In genomic region chr22:39960791-39961746, GRCh38 we compare ENCODE assay signal across 8 cellular contexts. TPM values are rescaled to one million over a fixed set of nuclear protein-coding genes. Genes with fewer than 3 reads are reported as not detected.
DNase-seq lines count a peak whose midpoint lies in the region; ATAC-seq, FAIRE-seq and TF ChIP-seq lines count a peak whose summit lies in the region.

No MANE protein-coding gene starts in this region.

- H3K4me2 ChIP-seq in astrocyte (ENCODE audit: low read length) = peak overlapping the region; percentile 77

- peak overlapping the region; percentile 57 for H3K9ac ChIP-seq in astrocyte (ENCODE audit: low read length)

- peak overlapping the region; percentile 51 for H2AFZ ChIP-seq in astrocyte (ENCODE audit: low read depth, low read length)

- H3K4me1 ChIP-seq in astrocyte (ENCODE audit: insufficient read depth, low read length) (peaks cover 36% of the 10 kb centered on the region), small intestine (ENCODE audit: control insufficient read depth in 2 of 2, insufficient read depth in 1 of 2, low read depth in 1 of 2, low read length in 1 of 2) (no peaks in the 10 kb centered on the region)

- FAIRE-seq in astrocyte (lab: Jason Lieb, UNC) (peak; percentile 92), small intestine (lab: Jason Lieb, UNC) (no peak)

- H3K27ac Mint-ChIP-seq in T-cell = peak overlapping the region; percentile 88 to 91
- H3K27ac Mint-ChIP-seq in astrocyte (ENCODE audit: unreplicated experiment) = peak overlapping the region; percentile 99

- peak overlapping the region; percentile 17 for H3K4me3 ChIP-seq in astrocyte (ENCODE audit: insufficient read depth, low read depth, low read length)
- no peak overlapping the region for H3K4me3 ChIP-seq in small intestine (ENCODE audit: low read depth in 1 of 2, low read length in 2 of 2)

- DNase-seq in T-cell (peak in 33 of 34 experiments; percentile 23 to 77 (median 55)), astrocyte (ENCODE audit: low read depth) (peak; percentile 99), small intestine (peak; percentile 64), SKM-1 treated with dmso at 0.1 percent for 144 hours (lab: John Stamatoyannopoulos, UW; ENCODE audit: unreplicated experiment) (no peak), NCI-H1092 (lab: John Stamatoyannopoulos, UW) (no peak), COLO829 (ENCODE audit: low spot score) (no peak)

- H3K36me3 Mint-ChIP-seq in T-cell = peaks cover 71% of the 10 kb centered on the region
- H3K36me3 Mint-ChIP-seq in astrocyte (ENCODE audit: low read depth, unreplicated experiment) = peaks cover 3% of the 10 kb centered on the region

- POLR2A ChIA-PET in T-cell (lab: Charles Lee) = interaction anchor here in 1 of 2 donors (0.6 kb wide), 1 partner anchor 15 kb away, joined by 3 read pairs; no protein-coding TSS in a partner anchor

- peaks cover 60 to 68% (median 61%) of the 10 kb centered on the region in 3 donors for H3K4me1 Mint-ChIP-seq in T-cell
- H3K4me1 Mint-ChIP-seq in astrocyte (ENCODE audit: low read depth, unreplicated experiment) = peaks cover 46% of the 10 kb centered on the region

- no peaks in the 10 kb centered on the region for H3K79me2 ChIP-seq in astrocyte (ENCODE audit: insufficient read depth, low read length)

- H3K4me3 Mint-ChIP-seq in T-cell (peak overlapping the region in 2 of 3 donors; percentile 47 to 66), astrocyte (ENCODE audit: unreplicated experiment) (peak overlapping the region; percentile 13)

- TF ChIP-seq CTCF in astrocyte (IDR thresholded peaks at IDR 0.05; ENCODE audit: insufficient read depth, low read depth, low read length) = no peak

- CTCF ChIA-PET in T-cell (lab: Charles Lee) = interaction anchor here in 1 of 2 donors (0.6 to 0.8 kb wide), 3 partner anchors 9 to 40 kb away, joined by 3 to 5 read pairs (median 5); no protein-coding TSS in a partner anchor

- H3K9me3 ChIP-seq in astrocyte (ENCODE audit: insufficient read depth, low read depth, low read length) = no peaks in the 10 kb centered on the region
- H3K9me3 ChIP-seq in small intestine (ENCODE audit: control insufficient read depth, low read depth) = no peaks in the 10 kb centered on the region

- no peaks in the 10 kb centered on the region for H3K9me3 Mint-ChIP-seq in T-cell
- peaks cover 4% of the 10 kb centered on the region for H3K9me3 Mint-ChIP-seq in astrocyte (ENCODE audit: unreplicated experiment)

- H4K20me1 ChIP-seq in astrocyte (ENCODE audit: insufficient read depth, low read length) = no peaks in the 10 kb centered on the region

- ATAC-seq in GM18868 (IDR thresholded peaks at IDR 0.05; ENCODE audit: unreplicated experiment) (peak; percentile 80), HG03060 (IDR thresholded peaks at IDR 0.05; ENCODE audit: low read depth, unreplicated experiment) (peak; percentile 66), T-cell (replicated peaks in 1 of 4) (peak; percentile 74 to 86 (median 78))

- no peaks in the 10 kb centered on the region for H3K27me3 Mint-ChIP-seq in T-cell
- H3K27me3 Mint-ChIP-seq in astrocyte (ENCODE audit: low read depth, unreplicated experiment) = peaks cover 7% of the 10 kb centered on the region

- H3K36me3 ChIP-seq in astrocyte (ENCODE audit: insufficient read depth, low read length) = no peaks in the 10 kb centered on the region
- H3K36me3 ChIP-seq in small intestine (ENCODE audit: control insufficient read depth in 2 of 2, insufficient read depth in 2 of 2, low read length in 2 of 2) = no peaks in the 10 kb centered on the region

- 72 to 83% (median 72%) methylated on average over 13 of the region's 13 CpGs for WGBS in small intestine, 3 donors

- H3K27ac ChIP-seq in astrocyte (ENCODE audit: low read depth, low read length) (peak overlapping the region; percentile 89), small intestine (ENCODE audit: low read depth in 1 of 2, low read length in 1 of 2) (peak overlapping the region; percentile 21 to 80)

- no peaks in the 10 kb centered on the region for H3K27me3 ChIP-seq in astrocyte (ENCODE audit: insufficient read depth, low read length)
- no peaks in the 10 kb centered on the region for H3K27me3 ChIP-seq in small intestine (ENCODE audit: control insufficient read depth in 2 of 2, insufficient read depth in 2 of 2, low read length in 2 of 2)

RNA-seq across cellular contexts. Expression of gene TMA7B, which starts 0.9 kb away (rescaled TPM):
- total RNA-seq in T-cell (10 to 100 TPM in 2 of 5 donors, 1 to 10 TPM in 3; 7.8 to 18.9 (median 9.0) TPM), astrocyte (not detected in 2 replicates)
- polyA plus RNA-seq in small intestine = under 1 TPM in 2 of 3 donors, not detected in 1; 0.04 to 0.54 TPM

RNA-seq across cellular contexts. Expression of gene FAM83F, which starts 33.7 kb away (rescaled TPM):
- total RNA-seq in T-cell (1 to 10 TPM in 2 of 5 donors, under 1 TPM in 3; 0.26 to 4.9 (median 0.79) TPM), astrocyte (0.79 and 0.82 TPM in 2 replicates)
- polyA plus RNA-seq in small intestine = 10 to 100 TPM in 2 of 3 donors, 1 to 10 TPM in 1; 8.5 to 17.4 (median 10.5) TPM

Comparison
In these comparisons a context has a peak if more than half of its experiments do, and no peak if none do; other contexts are left out.
1. DNase-seq: peak in T-cell (33 of 34), astrocyte (single experiment) and small intestine (single experiment); none in SKM-1 treated with dmso at 0.1 percent for 144 hours (single experiment), NCI-H1092 (single experiment) and COLO829 (single experiment).
2. Peak in every context shown above with its lines, with median percentiles within 50 percentile points of each other: ATAC-seq.